Comparison of ENCODE assay signal across 19 cellular contexts in the genomic region with DNA sequence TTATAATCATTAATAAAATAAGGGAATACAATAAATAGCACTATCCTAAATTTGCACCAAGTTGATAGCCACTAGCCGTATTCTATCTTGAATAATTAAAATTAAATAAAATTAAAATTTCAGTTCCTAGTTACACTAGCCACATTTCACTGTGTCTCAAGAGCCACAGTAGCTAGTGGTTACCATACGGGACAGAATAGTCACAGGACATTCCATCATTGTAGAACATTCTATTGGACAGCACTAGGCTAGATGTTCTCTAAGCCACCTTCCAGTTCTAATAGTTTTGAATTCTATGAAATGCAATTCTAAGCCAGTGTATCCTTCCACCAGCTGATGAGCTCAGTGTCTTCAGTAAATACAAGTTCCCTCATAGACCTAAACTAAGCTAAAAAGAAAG.
"Had no signal": no experiment of that assay in that cellular context is flagged by ENCODE, and none has a peak within 500 bp of the region (broad histone marks: within the 10 kb centered on the region; RNA-seq: fewer than 3 reads in every experiment).

No MANE protein-coding gene starts in this region.

- DNase-seq: activated CD4-positive, alpha-beta memory T cell treated with anti-CD3 and anti-CD28 coated beads, Interleukin-2, amount 10 ng/mL, durations not matched to agents 7 days and 5 days; activated CD4-positive, alpha-beta T cell treated with anti-CD3 and anti-CD28 coated beads, Interleukin-2, amount 10 ng/mL, durations not matched to agents 7 days and 5 days; activated CD4-positive, CD25-positive, alpha-beta regulatory T cell; activated gamma-delta T cell treated with Interleukin-2 at 50 U/mL for 16 hours; activated naive CD4-positive, alpha-beta T cell treated with anti-CD3 and anti-CD28 coated beads, Interleukin-2, amount 10 ng/mL, durations not matched to agents 7 days and 5 days; activated naive CD8-positive, alpha-beta T cell treated with anti-CD3 and anti-CD28 coated beads for 36 hours; activated T-cell treated with anti-CD3 and anti-CD28 coated beads, Interleukin-2, amount 50 U/mL, for 72 hours; anterior cingulate cortex; IMR-90; Kasumi-1; KBM-7; NCI-H1048; NCI-H146; NCI-H187 treated with DMSO at 0.1 percent for 48 hours; NCI-H2081 treated with DMSO at 0.1 percent for 48 hours; SIG-M5; T-cell; T-helper 2 cell; T1000 had no signal

- ATAC-seq: activated T-cell treated with anti-CD3 and anti-CD28 coated beads, Interleukin-2, amount 50 U/mL, for 72 hours; T-cell had no signal
